In the genomic region with DNA sequence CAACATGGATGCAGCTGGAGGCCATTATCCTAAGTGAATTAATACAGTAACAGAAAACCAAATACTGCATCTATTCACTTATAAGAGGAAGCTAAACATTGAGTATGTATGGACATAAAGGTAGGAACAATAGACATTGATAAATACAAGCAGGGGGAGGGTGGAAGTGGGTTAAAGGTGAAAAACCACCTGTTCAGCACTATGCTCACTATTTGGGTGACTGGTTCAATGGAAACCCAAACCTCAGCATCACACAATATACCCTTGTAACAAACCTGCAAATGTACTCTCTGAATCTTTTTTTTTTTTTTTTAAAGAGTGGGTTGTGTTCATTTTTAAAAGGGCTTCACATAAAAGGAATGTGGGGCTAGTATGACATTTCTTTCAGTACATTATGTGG, we compare ENCODE assay signal across 20 cellular contexts. TPM values are rescaled to one million over a fixed set of nuclear protein-coding genes. Genes with fewer than 3 reads are reported as not detected.
"Had no signal": no experiment of that assay in that cellular context is flagged by ENCODE, and none has a peak within 500 bp of the region (broad histone marks: within the 10 kb centered on the region; RNA-seq: fewer than 3 reads in every experiment).

No MANE protein-coding gene starts in this region.

- ATAC-seq: activated CD4-positive, CD25-positive, alpha-beta regulatory T cell treated with anti-CD3 and anti-CD28 coated beads, Interleukin-2, amount 50 U/mL, for 24 hours; left cardiac atrium; mucosa of descending colon; stimulated activated naive CD8-positive, alpha-beta T cell treated with anti-CD3 and anti-CD28 coated beads, Interleukin-15, amount 100 ng/mL, for 72 hours; upper lobe of right lung had no signal

- H3K4me3 Mint-ChIP-seq: activated naive CD4-positive, alpha-beta T cell treated with anti-CD3 and anti-CD28 coated beads, Interleukin-2, amount 50 U/mL, for 24 hours; stimulated activated naive CD8-positive, alpha-beta T cell treated with anti-CD3 and anti-CD28 coated beads, Interleukin-15, amount 100 ng/mL, for 72 hours had no signal

- H3K27me3 Mint-ChIP-seq: activated naive CD4-positive, alpha-beta T cell treated with anti-CD3 and anti-CD28 coated beads, Interleukin-2, amount 50 U/mL, for 24 hours; stimulated activated naive CD8-positive, alpha-beta T cell treated with anti-CD3 and anti-CD28 coated beads, Interleukin-15, amount 100 ng/mL, for 72 hours had no signal

- H3K9me3 ChIP-seq: breast epithelium, mucosa of descending colon, sigmoid colon, testis, upper lobe of right lung had no signal

- H3K9me3 Mint-ChIP-seq: activated naive CD4-positive, alpha-beta T cell treated with anti-CD3 and anti-CD28 coated beads, Interleukin-2, amount 50 U/mL, for 24 hours; stimulated activated naive CD8-positive, alpha-beta T cell treated with anti-CD3 and anti-CD28 coated beads, Interleukin-15, amount 100 ng/mL, for 72 hours had no signal

- DNase-seq: activated CD4-positive, alpha-beta T cell treated with anti-CD3 and anti-CD28 coated beads, Interleukin-2, amount 50 U/mL, for 48 hours; activated CD8-positive, alpha-beta memory T cell treated with anti-CD3 and anti-CD28 coated beads, Interleukin-2, amount 50 U/mL, for 48 hours; aorta; hypothalamus; left cardiac atrium; mucosa of descending colon; sigmoid colon; stimulated activated CD4-positive, alpha-beta T cell treated with anti-CD3 and anti-CD28 coated beads, Interleukin-2, amount 100 ng/mL, for 24 hours; stimulated activated naive CD8-positive, alpha-beta T cell treated with anti-CD3 and anti-CD28 coated beads, Interleukin-15, amount 100 ng/mL, for 72 hours; testis; upper lobe of right lung had no signal

RNA-seq across cellular contexts. Expression of a gene that starts 26.9 kb away (rescaled TPM):
- total RNA-seq: aorta, breast epithelium, chondrocyte, glomerular endothelial cell, left cardiac atrium, lung microvascular endothelial cell, mucosa of descending colon, osteocyte, sigmoid colon, testis had no signal
- polyA plus RNA-seq: aorta, esophagus, neural cell, sigmoid colon had no signal

RNA-seq across cellular contexts. Expression of a gene that starts 50.3 kb away (rescaled TPM):
- total RNA-seq: lung microvascular endothelial cell, osteocyte had no signal
